Comparison of ENCODE assay signal across 15 cellular contexts in genomic region chr2:2662037-2662846, GRCh38.
DNase-seq lines count a peak whose midpoint lies in the region; ATAC-seq and TF ChIP-seq lines count a peak whose summit lies in the region.
"Had no signal": no experiment of that assay in that cellular context is flagged by ENCODE, and none has a peak within 500 bp of the region (broad histone marks: within the 10 kb centered on the region; RNA-seq: fewer than 3 reads in every experiment).

No MANE protein-coding gene starts in this region.

- no peak overlapping the region for H3K27ac ChIP-seq in neural progenitor cell
- H3K27ac ChIP-seq: SJSA1, thoracic aorta had no signal

- H3K36me3 Mint-ChIP-seq in neural progenitor cell, result peaks cover 2% of the 10 kb centered on the region

- H3F3A ChIP-seq in neural progenitor cell (ENCODE audit: low read depth), result no peaks in the 10 kb centered on the region

- H4K20me1 ChIP-seq in neural progenitor cell (ENCODE audit: low read depth), result no peaks in the 10 kb centered on the region

- no peaks in the 10 kb centered on the region for H3K36me3 ChIP-seq in neural progenitor cell
- H3K36me3 ChIP-seq: SJSA1, thoracic aorta had no signal

- no peaks in the 10 kb centered on the region for H3K79me2 ChIP-seq in neural progenitor cell (ENCODE audit: low read depth)

- H2AFZ ChIP-seq in neural progenitor cell (replicated peaks), result no peak overlapping the region

- no peaks in the 10 kb centered on the region for H3K9me3 ChIP-seq in neural progenitor cell (ENCODE audit: low read depth)
- H3K9me3 ChIP-seq: thoracic aorta had no signal

- ATAC-seq in HG02884 (IDR thresholded peaks at IDR 0.05; ENCODE audit: unreplicated experiment), result no peak
- no peak for ATAC-seq in GM21717 (IDR thresholded peaks at IDR 0.05; ENCODE audit: unreplicated experiment)

- H3K9me3 Mint-ChIP-seq in neural progenitor cell, result peaks cover 14% of the 10 kb centered on the region

- H3K27ac Mint-ChIP-seq in neural progenitor cell, result peak overlapping the region; percentile 86

- H3K4me3 Mint-ChIP-seq in neural progenitor cell, result no peak overlapping the region

- H3K27me3 Mint-ChIP-seq in neural progenitor cell (ENCODE audit: insufficient read depth, low read depth), result peaks cover 7% of the 10 kb centered on the region

- no peaks in the 10 kb centered on the region for H3K4me1 ChIP-seq in neural progenitor cell

- peaks cover 26% of the 10 kb centered on the region for H3K4me1 Mint-ChIP-seq in neural progenitor cell

- no peak for TF ChIP-seq CTCF in neural progenitor cell (IDR thresholded peaks at IDR 0.05)

- peak; percentile 77 for DNase-seq in COR-L47 (lab: John Stamatoyannopoulos, UW)
- peak; percentile 98 for DNase-seq in NCI-H2171 treated with DMSO at 0.1 percent for 48 hours (lab: John Stamatoyannopoulos, UW)
- DNase-seq in cerebellar nuclear complex (lab: John Stamatoyannopoulos, UW), result peak; percentile 2 to 37
- DNase-seq in neural progenitor cell (ENCODE audit: low spot score), result no peak
- DNase-seq in NCI-H1105 treated with DMSO at 0.1 percent for 48 hours (lab: John Stamatoyannopoulos, UW), result no peak
- DNase-seq in SKM-1 treated with dmso at 0.1 percent for 144 hours (lab: John Stamatoyannopoulos, UW; ENCODE audit: unreplicated experiment), result no peak
- DNase-seq: activated CD4-positive, alpha-beta T cell treated with anti-CD3 and anti-CD28 coated beads for 4 hours; activated naive CD4-positive, alpha-beta T cell treated with anti-CD3 and anti-CD28 coated beads, Interleukin-2, amount 50 U/mL, for 16 hours; effector memory CD4-positive, alpha-beta T cell; GDM1; Kasumi-1 had no signal

- H3K9ac ChIP-seq in neural progenitor cell, result no peak overlapping the region

- H3K27me3 ChIP-seq in neural progenitor cell, result no peaks in the 10 kb centered on the region
- H3K27me3 ChIP-seq: SJSA1 had no signal

- H3K4me3 ChIP-seq in neural progenitor cell, result no peak overlapping the region
- H3K4me3 ChIP-seq: SJSA1, thoracic aorta had no signal

- no peak overlapping the region for H3K4me2 ChIP-seq in neural progenitor cell

Comparison
In these comparisons a context has a peak if more than half of its experiments do, and no peak if none do; other contexts are left out.
1. DNase-seq: peak in COR-L47 (single experiment), NCI-H2171 treated with DMSO at 0.1 percent for 48 hours (single experiment) and cerebellar nuclear complex (2 of 2); none in neural progenitor cell (single experiment), NCI-H1105 treated with DMSO at 0.1 percent for 48 hours (single experiment) and SKM-1 treated with dmso at 0.1 percent for 144 hours (single experiment).